1 cellular context compared by ENCODE assay signal in the genomic region with DNA sequence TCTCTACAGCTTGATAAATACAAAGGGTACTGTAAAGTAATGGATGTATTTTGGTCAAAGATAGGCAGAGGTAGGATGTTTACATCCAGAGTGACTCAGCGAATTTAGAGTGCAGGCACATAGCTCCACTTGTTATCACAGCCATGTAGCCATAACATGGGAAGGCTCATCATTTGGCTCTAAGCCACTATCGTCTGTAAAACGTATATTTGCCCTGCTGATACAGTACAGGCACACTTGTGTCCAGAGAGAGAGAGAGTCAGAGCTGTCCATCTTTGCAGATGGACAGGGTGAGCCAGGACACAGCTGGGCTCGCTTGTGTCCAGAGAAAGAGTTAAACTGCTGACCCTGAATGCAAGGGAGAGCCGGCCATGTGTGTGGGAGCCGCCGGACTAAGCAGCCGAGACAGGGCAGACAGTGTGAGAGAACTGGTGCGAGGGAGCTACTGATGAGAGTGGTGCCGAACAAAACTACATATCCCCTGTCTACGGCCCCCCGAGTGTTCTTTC.
TF ChIP-seq lines count a peak whose summit lies in the region.

No MANE protein-coding gene starts in this region.

TF ChIP-seq in K562, 482 proteins besides CTCF, POLR2A, EP300 and RAD21 (continued from another document and continues in another):
- TF ChIP-seq, protein P1, sequence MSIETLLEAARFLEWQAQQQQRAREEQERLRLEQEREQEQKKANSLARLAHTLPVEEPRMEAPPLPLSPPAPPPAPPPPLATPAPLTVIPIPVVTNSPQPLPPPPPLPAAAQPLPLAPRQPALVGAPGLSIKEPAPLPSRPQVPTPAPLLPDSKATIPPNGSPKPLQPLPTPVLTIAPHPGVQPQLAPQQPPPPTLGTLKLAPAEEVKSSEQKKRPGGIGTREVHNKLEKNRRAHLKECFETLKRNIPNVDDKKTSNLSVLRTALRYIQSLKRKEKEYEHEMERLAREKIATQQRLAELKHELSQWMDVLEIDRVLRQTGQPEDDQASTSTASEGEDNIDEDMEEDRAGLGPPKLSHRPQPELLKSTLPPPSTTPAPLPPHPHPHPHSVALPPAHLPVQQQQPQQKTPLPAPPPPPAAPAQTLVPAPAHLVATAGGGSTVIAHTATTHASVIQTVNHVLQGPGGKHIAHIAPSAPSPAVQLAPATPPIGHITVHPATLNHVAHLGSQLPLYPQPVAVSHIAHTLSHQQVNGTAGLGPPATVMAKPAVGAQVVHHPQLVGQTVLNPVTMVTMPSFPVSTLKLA (conservative IDR thresholded peaks at IDR 0.05) = peak; percentile 47 to 60
- no peak for TF ChIP-seq ARID2 (IDR thresholded peaks at IDR 0.05)
- peak in 1 of 2 experiments; percentile 68; a peak in 1 of 3 replicates for TF ChIP-seq CBX3 (IDR thresholded peaks at IDR 0.05; ENCODE audit: borderline replicate concordance in 1 of 2, low read length in 2 of 2)
- TF ChIP-seq TCFL5 (CRISPR knock-in tag; conservative IDR thresholded peaks at IDR 0.05) = no peak
- peak; percentile 84 for TF ChIP-seq ARID1B (IDR thresholded peaks at IDR 0.05)
- TF ChIP-seq NEUROD1 (IDR thresholded peaks at IDR 0.05; ENCODE audit: borderline replicate concordance, low read depth, low read length, partially characterized antibody) = no peak
- TF ChIP-seq SMAD4 (CRISPR knock-in tag; conservative IDR thresholded peaks at IDR 0.05) = peak; percentile 99
- TF ChIP-seq MEF2D (tag; conservative IDR thresholded peaks at IDR 0.05; ENCODE audit: low read depth) = no peak
- TF ChIP-seq TBL1XR1 (IDR thresholded peaks at IDR 0.05; ENCODE audit: low read length in 2 of 2) = peak; percentile 88; a peak in 3 of 4 replicates
- TF ChIP-seq ZNF224 (CRISPR knock-in tag; IDR thresholded peaks at IDR 0.05) = no peak
- TF ChIP-seq ZNF263 (CRISPR knock-in tag; IDR thresholded peaks at IDR 0.05; ENCODE audit: borderline replicate concordance) = no peak
- no peak for TF ChIP-seq NCOA2 (IDR thresholded peaks at IDR 0.05; ENCODE audit: partially characterized antibody in 2 of 2)
- TF ChIP-seq, protein P2, sequence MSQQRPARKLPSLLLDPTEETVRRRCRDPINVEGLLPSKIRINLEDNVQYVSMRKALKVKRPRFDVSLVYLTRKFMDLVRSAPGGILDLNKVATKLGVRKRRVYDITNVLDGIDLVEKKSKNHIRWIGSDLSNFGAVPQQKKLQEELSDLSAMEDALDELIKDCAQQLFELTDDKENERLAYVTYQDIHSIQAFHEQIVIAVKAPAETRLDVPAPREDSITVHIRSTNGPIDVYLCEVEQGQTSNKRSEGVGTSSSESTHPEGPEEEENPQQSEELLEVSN (IDR thresholded peaks at IDR 0.05; ENCODE audit: borderline replicate concordance in 1 of 2, extremely low read depth in 1 of 2, insufficient read depth in 1 of 2, insufficient read length in 1 of 2, low read depth in 1 of 2, low read length in 1 of 2, poor library complexity in 1 of 2, severe bottlenecking in 1 of 2) = peak in 1 of 2 experiments; percentile 23
- no peak; the same call in 1 of the 2 replicates for TF ChIP-seq NR2C1 (IDR thresholded peaks at IDR 0.05)
- TF ChIP-seq NR2C1 (tag; IDR thresholded peaks at IDR 0.05) = 0 out of 2 replicates have a peak, but pooled peaks have one; percentile 40
- no peak for TF ChIP-seq CHCHD3 (CRISPR knock-in tag; IDR thresholded peaks at IDR 0.05)
- TF ChIP-seq ZNF134 (CRISPR knock-in tag; conservative IDR thresholded peaks at IDR 0.05) = no peak
- no peak for TF ChIP-seq THRAP3 (IDR thresholded peaks at IDR 0.05; ENCODE audit: borderline replicate concordance)
- peak; percentile 96 for TF ChIP-seq C11orf30 (IDR thresholded peaks at IDR 0.05; ENCODE audit: low read depth)
- TF ChIP-seq HDAC3 (IDR thresholded peaks at IDR 0.05; ENCODE audit: borderline replicate concordance, partially characterized antibody) = peak; percentile 79
- TF ChIP-seq, protein P3, sequence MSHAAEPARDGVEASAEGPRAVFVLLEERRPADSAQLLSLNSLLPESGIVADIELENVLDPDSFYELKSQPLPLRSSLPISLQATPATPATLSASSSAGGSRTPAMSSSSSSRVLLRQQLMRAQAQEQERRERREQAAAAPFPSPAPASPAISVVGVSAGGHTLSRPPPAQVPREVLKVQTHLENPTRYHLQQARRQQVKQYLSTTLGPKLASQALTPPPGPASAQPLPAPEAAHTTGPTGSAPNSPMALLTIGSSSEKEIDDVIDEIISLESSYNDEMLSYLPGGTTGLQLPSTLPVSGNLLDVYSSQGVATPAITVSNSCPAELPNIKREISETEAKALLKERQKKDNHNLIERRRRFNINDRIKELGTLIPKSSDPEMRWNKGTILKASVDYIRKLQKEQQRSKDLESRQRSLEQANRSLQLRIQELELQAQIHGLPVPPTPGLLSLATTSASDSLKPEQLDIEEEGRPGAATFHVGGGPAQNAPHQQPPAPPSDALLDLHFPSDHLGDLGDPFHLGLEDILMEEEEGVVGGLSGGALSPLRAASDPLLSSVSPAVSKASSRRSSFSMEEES (CRISPR knock-in tag; IDR thresholded peaks at IDR 0.05) = no peak
- no peak for TF ChIP-seq RHOXF2B (CRISPR knock-in tag; conservative IDR thresholded peaks at IDR 0.05)
- no peak for TF ChIP-seq ZNF764 (CRISPR knock-in tag; IDR thresholded peaks at IDR 0.05; ENCODE audit: low read depth)
- TF ChIP-seq NCOA6 (IDR thresholded peaks at IDR 0.05) = no peak
- TF ChIP-seq SMARCA5 (IDR thresholded peaks at IDR 0.05) = 0 out of 2 replicates have a peak, but pooled peaks have one; percentile 28
- TF ChIP-seq, protein P4, sequence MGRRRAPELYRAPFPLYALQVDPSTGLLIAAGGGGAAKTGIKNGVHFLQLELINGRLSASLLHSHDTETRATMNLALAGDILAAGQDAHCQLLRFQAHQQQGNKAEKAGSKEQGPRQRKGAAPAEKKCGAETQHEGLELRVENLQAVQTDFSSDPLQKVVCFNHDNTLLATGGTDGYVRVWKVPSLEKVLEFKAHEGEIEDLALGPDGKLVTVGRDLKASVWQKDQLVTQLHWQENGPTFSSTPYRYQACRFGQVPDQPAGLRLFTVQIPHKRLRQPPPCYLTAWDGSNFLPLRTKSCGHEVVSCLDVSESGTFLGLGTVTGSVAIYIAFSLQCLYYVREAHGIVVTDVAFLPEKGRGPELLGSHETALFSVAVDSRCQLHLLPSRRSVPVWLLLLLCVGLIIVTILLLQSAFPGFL (CRISPR knock-in tag; IDR thresholded peaks at IDR 0.05) = no peak
- TF ChIP-seq, protein P5, sequence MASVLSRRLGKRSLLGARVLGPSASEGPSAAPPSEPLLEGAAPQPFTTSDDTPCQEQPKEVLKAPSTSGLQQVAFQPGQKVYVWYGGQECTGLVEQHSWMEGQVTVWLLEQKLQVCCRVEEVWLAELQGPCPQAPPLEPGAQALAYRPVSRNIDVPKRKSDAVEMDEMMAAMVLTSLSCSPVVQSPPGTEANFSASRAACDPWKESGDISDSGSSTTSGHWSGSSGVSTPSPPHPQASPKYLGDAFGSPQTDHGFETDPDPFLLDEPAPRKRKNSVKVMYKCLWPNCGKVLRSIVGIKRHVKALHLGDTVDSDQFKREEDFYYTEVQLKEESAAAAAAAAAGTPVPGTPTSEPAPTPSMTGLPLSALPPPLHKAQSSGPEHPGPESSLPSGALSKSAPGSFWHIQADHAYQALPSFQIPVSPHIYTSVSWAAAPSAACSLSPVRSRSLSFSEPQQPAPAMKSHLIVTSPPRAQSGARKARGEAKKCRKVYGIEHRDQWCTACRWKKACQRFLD (CRISPR knock-in tag; IDR thresholded peaks at IDR 0.05) = no peak
- TF ChIP-seq MEF2A (IDR thresholded peaks at IDR 0.05; ENCODE audit: control insufficient read depth, low read depth, low read length) = no peak
- TF ChIP-seq MEIS2 (IDR thresholded peaks at IDR 0.05; ENCODE audit: partially characterized antibody) = peak; percentile 78
- TF ChIP-seq PHF20 (IDR thresholded peaks at IDR 0.05; ENCODE audit: partially characterized antibody) = peak; percentile 76
- no peak for TF ChIP-seq FOS (IDR thresholded peaks at IDR 0.05; ENCODE audit: extremely low read depth, insufficient read length)
- TF ChIP-seq DMBX1 (CRISPR knock-in tag; IDR thresholded peaks at IDR 0.05; ENCODE audit: borderline replicate concordance) = no peak
- TF ChIP-seq CBFA2T3 (IDR thresholded peaks at IDR 0.05) = peak; percentile 87
- no peak for TF ChIP-seq ZNF444 (CRISPR knock-in tag; IDR thresholded peaks at IDR 0.05)
- TF ChIP-seq RBM25 (IDR thresholded peaks at IDR 0.05; ENCODE audit: low read depth, low read length, severe bottlenecking) = no peak
- TF ChIP-seq SLC30A9 (CRISPR knock-in tag; IDR thresholded peaks at IDR 0.05) = no peak
- TF ChIP-seq EHMT2 (IDR thresholded peaks at IDR 0.05) = peak; percentile 56; the same call in 1 of the 2 replicates
- peak; percentile 98 to 100 for TF ChIP-seq FOXK2 (conservative IDR thresholded peaks at IDR 0.05 in 1 of 2, IDR thresholded peaks at IDR 0.05 in 1 of 2; ENCODE audit: low read depth in 2 of 2)
- TF ChIP-seq BCL6 (CRISPR knock-in tag; IDR thresholded peaks at IDR 0.05) = no peak
- TF ChIP-seq NFIC (IDR thresholded peaks at IDR 0.05) = peak; percentile 96
- no peak for TF ChIP-seq ZNF830 (CRISPR knock-in tag; IDR thresholded peaks at IDR 0.05)
- peak; percentile 78 for TF ChIP-seq LEF1 (IDR thresholded peaks at IDR 0.05)
- no peak for TF ChIP-seq ZNF584 (CRISPR knock-in tag; IDR thresholded peaks at IDR 0.05; ENCODE audit: low read depth)
- TF ChIP-seq ZNF3 (CRISPR knock-in tag; IDR thresholded peaks at IDR 0.05) = no peak
- TF ChIP-seq SAP30 (IDR thresholded peaks at IDR 0.05; ENCODE audit: borderline replicate concordance, insufficient read depth, low read depth, low read length, poor library complexity, severe bottlenecking) = no peak
- no peak for TF ChIP-seq CAMTA2 (CRISPR knock-in tag; conservative IDR thresholded peaks at IDR 0.05)
- TF ChIP-seq YY1 (IDR thresholded peaks at IDR 0.05; ENCODE audit: borderline replicate concordance in 1 of 3, control insufficient read depth in 1 of 3, extremely low read depth in 1 of 3, insufficient read depth in 3 of 3, insufficient read length in 1 of 3, insufficient replicate concordance in 2 of 3, low read depth in 1 of 3, low read length in 2 of 3) = peak in 1 of 3 experiments; percentile 32
- TF ChIP-seq NR3C1 (CRISPR knock-in tag; IDR thresholded peaks at IDR 0.05) = no peak
- no peak for TF ChIP-seq ZNF512 (tag; IDR thresholded peaks at IDR 0.05)
- TF ChIP-seq, protein P6, sequence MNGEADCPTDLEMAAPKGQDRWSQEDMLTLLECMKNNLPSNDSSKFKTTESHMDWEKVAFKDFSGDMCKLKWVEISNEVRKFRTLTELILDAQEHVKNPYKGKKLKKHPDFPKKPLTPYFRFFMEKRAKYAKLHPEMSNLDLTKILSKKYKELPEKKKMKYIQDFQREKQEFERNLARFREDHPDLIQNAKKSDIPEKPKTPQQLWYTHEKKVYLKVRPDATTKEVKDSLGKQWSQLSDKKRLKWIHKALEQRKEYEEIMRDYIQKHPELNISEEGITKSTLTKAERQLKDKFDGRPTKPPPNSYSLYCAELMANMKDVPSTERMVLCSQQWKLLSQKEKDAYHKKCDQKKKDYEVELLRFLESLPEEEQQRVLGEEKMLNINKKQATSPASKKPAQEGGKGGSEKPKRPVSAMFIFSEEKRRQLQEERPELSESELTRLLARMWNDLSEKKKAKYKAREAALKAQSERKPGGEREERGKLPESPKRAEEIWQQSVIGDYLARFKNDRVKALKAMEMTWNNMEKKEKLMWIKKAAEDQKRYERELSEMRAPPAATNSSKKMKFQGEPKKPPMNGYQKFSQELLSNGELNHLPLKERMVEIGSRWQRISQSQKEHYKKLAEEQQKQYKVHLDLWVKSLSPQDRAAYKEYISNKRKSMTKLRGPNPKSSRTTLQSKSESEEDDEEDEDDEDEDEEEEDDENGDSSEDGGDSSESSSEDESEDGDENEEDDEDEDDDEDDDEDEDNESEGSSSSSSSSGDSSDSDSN (IDR thresholded peaks at IDR 0.05; ENCODE audit: borderline replicate concordance in 1 of 2, low read depth in 2 of 2, low read length in 2 of 2) = no peak
- TF ChIP-seq ELF1 (tag; IDR thresholded peaks at IDR 0.05) = no peak
- no peak for TF ChIP-seq ZNF23 (CRISPR knock-in tag; IDR thresholded peaks at IDR 0.05)
- no peak for TF ChIP-seq GATA2 (CRISPR knock-in tag; IDR thresholded peaks at IDR 0.05)
- no peak for TF ChIP-seq SNIP1 (IDR thresholded peaks at IDR 0.05; ENCODE audit: low read depth)
- no peak for TF ChIP-seq DDX20 (tag; IDR thresholded peaks at IDR 0.05; ENCODE audit: low read depth)
- peak; percentile 41; the same call in 1 of the 2 replicates for TF ChIP-seq MYC (IDR thresholded peaks at IDR 0.05; ENCODE audit: low read depth, low read length)
- no peak for TF ChIP-seq MYC (CRISPR knock-in tag; IDR thresholded peaks at IDR 0.05; ENCODE audit: borderline replicate concordance, low read depth)
- TF ChIP-seq ZNF311 (CRISPR knock-in tag; IDR thresholded peaks at IDR 0.05) = no peak
- peak; percentile 66; the same call in 1 of the 2 replicates for TF ChIP-seq SOX6 (IDR thresholded peaks at IDR 0.05)
- peak; percentile 98 for TF ChIP-seq NFE2 (IDR thresholded peaks at IDR 0.05; ENCODE audit: low read depth)
- TF ChIP-seq CTBP1 (IDR thresholded peaks at IDR 0.05; ENCODE audit: borderline replicate concordance) = peak; percentile 96
- no peak for TF ChIP-seq NFYB (IDR thresholded peaks at IDR 0.05; ENCODE audit: extremely low read depth, insufficient read length)
- no peak for TF ChIP-seq SAFB (IDR thresholded peaks at IDR 0.05; ENCODE audit: borderline replicate concordance, low read depth, low read length)
- TF ChIP-seq GATAD2A (IDR thresholded peaks at IDR 0.05) = peak; percentile 55; the same call in 1 of the 2 replicates
- TF ChIP-seq ARNT (IDR thresholded peaks at IDR 0.05) = peak; percentile 37 to 43; a peak in 1 of 4 replicates
- TF ChIP-seq GABPB2 (CRISPR knock-in tag; conservative IDR thresholded peaks at IDR 0.05) = no peak
- no peak for TF ChIP-seq HNRNPL (IDR thresholded peaks at IDR 0.05; ENCODE audit: low read depth, low read length)
- no peak for TF ChIP-seq SMAD3 (CRISPR knock-in tag; conservative IDR thresholded peaks at IDR 0.05)
- TF ChIP-seq RBM39 (optimal IDR thresholded peaks at IDR 0.05; ENCODE audit: low read depth, low read length) = no peak
- TF ChIP-seq NFRKB (IDR thresholded peaks at IDR 0.05; ENCODE audit: low read depth) = peak; percentile 82
